7 cellular contexts compared by ENCODE assay signal in the genomic region with DNA sequence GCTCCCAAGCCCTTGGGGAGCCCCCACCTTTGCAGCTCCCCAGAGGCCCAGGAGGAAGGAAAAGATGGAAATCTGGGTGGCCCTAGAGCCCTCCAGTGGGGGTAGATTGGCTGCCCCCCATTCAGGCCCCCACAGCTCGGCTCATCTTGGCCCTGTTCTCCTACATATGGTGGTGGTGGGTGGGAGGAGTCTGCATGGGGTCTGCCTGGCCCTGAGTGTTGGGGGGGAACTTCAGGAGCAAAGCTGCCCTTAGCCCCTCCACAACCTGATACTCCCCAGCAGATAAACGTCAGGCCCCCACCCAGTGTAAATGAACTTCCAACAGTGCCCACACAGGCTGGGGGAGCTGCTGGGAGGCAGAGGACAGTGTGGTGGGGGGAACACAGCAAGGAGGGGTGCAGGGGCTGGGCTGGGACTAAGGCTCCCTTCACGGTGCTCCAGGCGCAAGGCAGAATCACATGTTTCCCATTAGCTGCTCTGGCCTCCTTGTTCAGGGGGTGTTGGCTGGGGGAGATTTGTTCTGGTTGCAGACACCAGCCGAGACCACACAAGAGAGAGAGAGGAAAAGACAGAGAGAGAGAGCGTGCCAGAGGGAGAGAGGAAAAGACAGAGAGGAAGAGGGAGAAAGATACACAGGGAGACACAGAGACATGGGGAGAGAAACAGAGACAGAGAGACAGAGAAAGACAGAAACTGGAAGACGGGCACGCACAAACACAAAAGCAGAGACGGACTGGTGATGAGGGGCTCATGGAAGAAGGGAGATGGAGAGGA. TPM values are rescaled to one million over a fixed set of nuclear protein-coding genes. Genes with fewer than 3 reads are reported as not detected.
DNase-seq lines count a peak whose midpoint lies in the region; ATAC-seq and TF ChIP-seq lines count a peak whose summit lies in the region.

No MANE protein-coding gene starts in this region.

- no peak for TF ChIP-seq EP300 in suprapubic skin (IDR thresholded peaks at IDR 0.05)

- peaks cover 88% of the 10 kb centered on the region for H3K4me1 ChIP-seq in ectodermal cell (ENCODE audit: control insufficient read depth, insufficient read depth, low read length)
- H3K4me1 ChIP-seq in suprapubic skin: peaks cover 99% of the 10 kb centered on the region

- H3K9me3 ChIP-seq in ectodermal cell (ENCODE audit: control insufficient read depth, low read length): no peaks in the 10 kb centered on the region
- H3K9me3 ChIP-seq in suprapubic skin: no peaks in the 10 kb centered on the region

- H3K27me3 ChIP-seq in ectodermal cell (ENCODE audit: control insufficient read depth, insufficient read depth, low read length, poor library complexity, severe bottlenecking): no peaks in the 10 kb centered on the region
- no peaks in the 10 kb centered on the region for H3K27me3 ChIP-seq in suprapubic skin

- peaks cover 5% of the 10 kb centered on the region for H3K36me3 ChIP-seq in ectodermal cell (ENCODE audit: control insufficient read depth, insufficient read depth, low read length)
- H3K36me3 ChIP-seq in suprapubic skin: no peaks in the 10 kb centered on the region

- POLR2A ChIA-PET in RWPE1 (lab: Yijun Ruan, JAX; ENCODE audit: low non-redundant PET): no interaction called here

- ATAC-seq in GM19328 (IDR thresholded peaks at IDR 0.05; ENCODE audit: unreplicated experiment): no peak

- H3K4me3 ChIP-seq in ectodermal cell (ENCODE audit: insufficient read depth, low read depth, low read length): no peak overlapping the region
- peak overlapping the region; percentile 5 for H3K4me3 ChIP-seq in suprapubic skin

- DNase-seq in RWPE1 (ENCODE audit: low spot score) (no peak), medulla oblongata (ENCODE audit: extremely low spot score) (peak; percentile 65), suprapubic skin (ENCODE audit: low spot score in 2 of 2) (no peak), OCI-M2 (lab: John Stamatoyannopoulos, UW; ENCODE audit: unreplicated experiment) (no peak)
- DNase-seq in activated CD4-positive, CD25-positive, alpha-beta regulatory T cell treated with anti-CD3 and anti-CD28 coated beads, Interleukin-2, amount 50 U/mL, for 72 hours: no peak

- H3K27ac ChIP-seq in RWPE1: peak overlapping the region; percentile 98
- peak overlapping the region; percentile 73 for H3K27ac ChIP-seq in ectodermal cell (ENCODE audit: insufficient read depth, low read depth, low read length, poor library complexity, severe bottlenecking)
- H3K27ac ChIP-seq in suprapubic skin: peak overlapping the region; percentile 84

- no peak for TF ChIP-seq POLR2A in suprapubic skin (IDR thresholded peaks at IDR 0.05)

- TF ChIP-seq CTCF in RWPE1 (conservative IDR thresholded peaks at IDR 0.05; ENCODE audit: low read depth): no peak
- TF ChIP-seq CTCF in suprapubic skin (IDR thresholded peaks at IDR 0.05): no peak

- CTCF ChIA-PET in RWPE1 (lab: Yijun Ruan, JAX): no interaction called here

- 60 to 65% methylated on average over 9 of the region's 9 CpGs for WGBS in ectodermal cell, 2 experiments
- WGBS in suprapubic skin: 31% methylated on average over 9 of the region's 9 CpGs

RNA-seq across cellular contexts. Expression of gene AHDC1, which starts 42.6 kb away (rescaled TPM):
- polyA plus RNA-seq in ectodermal cell (2013, experiment 1 of 4): 90.4 TPM
- 114 TPM for polyA plus RNA-seq in ectodermal cell (2013, experiment 2 of 4)
- polyA plus RNA-seq in ectodermal cell (2013, experiment 3 of 4): 75.5 TPM
- polyA plus RNA-seq in ectodermal cell (2013, experiment 4 of 4): 88.7 TPM
- 100 to 1,000 TPM in 1 of 4 donors, 10 to 100 TPM in 3; 46.7 to 103 (median 60.1) TPM for total RNA-seq in suprapubic skin
